5 cellular contexts compared by ENCODE assay signal in genomic region chr4:10388146-10388545, GRCh38.
A peak's percentile ranks its signal among the peaks of the same experiment; 100 is the strongest.
DNase-seq lines count a peak whose midpoint lies in the region; ATAC-seq, FAIRE-seq and TF ChIP-seq lines count a peak whose summit lies in the region.
"Not testable (repeated sequence)": the region's sequence is repeated elsewhere in the genome, so short reads cannot be mapped to it uniquely, and the experiment has no call there.

No MANE protein-coding gene starts in this region.

- not testable (repeated sequence) for H3K4me3 ChIP-seq in GM23338, K562

- H3F3A ChIP-seq in GM23338 (replicated peaks; ENCODE audit: low read depth): not testable (repeated sequence)

- H3K27me3 ChIP-seq in GM23338 (ENCODE audit: insufficient read depth); H9 (ENCODE audit: insufficient read depth, low read length); K562 (ENCODE audit: control insufficient read depth in 2 of 2, insufficient read depth in 2 of 2, low read length in 2 of 2): not testable (repeated sequence)

- not testable (repeated sequence) for H3K4ac ChIP-seq in H9 (ENCODE audit: low read depth, low read length)

- not testable (repeated sequence) for H2BK12ac ChIP-seq in H9 (ENCODE audit: insufficient read length, low read depth, low read length)

- H3K23me2 ChIP-seq in H9 (ENCODE audit: insufficient read length, low read depth, low read length, poor library complexity, severe bottlenecking): not testable (repeated sequence)

- H3K56ac ChIP-seq in H9 (ENCODE audit: insufficient read length, low read depth, low read length): not testable (repeated sequence)

- not testable (repeated sequence) for H3K4me3 Mint-ChIP-seq in GM23338, H9

- H3K27ac Mint-ChIP-seq in GM23338 (peak overlapping the region; percentile 49; the same call in 1 of the 2 replicates), H9 (peak overlapping the region in 2 of 3 experiments; percentile 76 to 80; a peak in 3 of 7 replicates)

- H2BK15ac ChIP-seq in H9 (ENCODE audit: low read depth, low read length): not testable (repeated sequence)

- not testable (repeated sequence) for H3K23ac ChIP-seq in H9 (ENCODE audit: insufficient read length, low read depth, low read length)

- not testable (repeated sequence) for H3K27me3 Mint-ChIP-seq in GM23338 (ENCODE audit: insufficient read depth, low read depth, poor library complexity); H9 (ENCODE audit: low read depth)

- not testable (repeated sequence) for H3K27ac ChIP-seq in GM23338 (ENCODE audit: low read depth); H9 (ENCODE audit: insufficient read length, low read depth, low read length); K562 (ENCODE audit: extremely low read depth, low read depth, low read length)

- H3K9me1 ChIP-seq in K562 (ENCODE audit: control insufficient read depth, insufficient read depth, low read length): not testable (repeated sequence)

- H3K9me2 ChIP-seq in GM23338 (ENCODE audit: insufficient read depth): not testable (repeated sequence)

- intact Hi-C loops in K562 (cut with micrococcal nuclease): not testable (repeated sequence)

- TF ChIP-seq RAD21 in K562 (CRISPR knock-in tag; conservative IDR thresholded peaks at IDR 0.05 in 1 of 2, IDR thresholded peaks at IDR 0.05 in 1 of 2): not testable (repeated sequence)

- not testable (repeated sequence) for H3T11ph ChIP-seq in H9 (ENCODE audit: low read length)

- H3K4me1 ChIP-seq in GM23338 (ENCODE audit: insufficient read depth) (peaks cover 14% of the 10 kb centered on the region), K562 (replicated peaks in 1 of 2; ENCODE audit: control insufficient read depth in 2 of 2, insufficient read depth in 2 of 2, low read length in 2 of 2) (peaks cover 4 to 17% of the 10 kb centered on the region in 2 experiments; a peak in 4 of 5 replicates)
- not testable (repeated sequence) for H3K4me1 ChIP-seq in H9 (ENCODE audit: insufficient read depth, low read length)

- not testable (repeated sequence) for H2AFZ ChIP-seq in GM23338; H9 (ENCODE audit: low read length); K562 (ENCODE audit: low read depth, low read length)

- peaks cover 18% of the 10 kb centered on the region for H3K4me1 Mint-ChIP-seq in GM23338
- H3K4me1 Mint-ChIP-seq in H9: peaks cover 24% of the 10 kb centered on the region in 2 experiments

- H4K91ac ChIP-seq in H9 (ENCODE audit: insufficient read length, low read depth, low read length): not testable (repeated sequence)

- not testable (repeated sequence) for TF ChIP-seq CTCF in GM23338 (conservative IDR thresholded peaks at IDR 0.05; ENCODE audit: low read depth in 2 of 2); H9 (conservative IDR thresholded peaks at IDR 0.05); K562 (IDR thresholded peaks at IDR 0.05 in 2 of 3, conservative IDR thresholded peaks at IDR 0.05 in 1 of 3; ENCODE audit: insufficient read depth in 2 of 3, low read depth in 1 of 3, low read length in 3 of 3)

- not testable (repeated sequence) for H3K9ac ChIP-seq in H9 (ENCODE audit: extremely low read depth, insufficient read length, low read length); K562 (ENCODE audit: insufficient read depth in 1 of 2, low read depth in 2 of 2, low read length in 2 of 2)

- not testable (repeated sequence) for H2BK120ac ChIP-seq in H9 (ENCODE audit: low read depth, low read length, poor library complexity, severe bottlenecking)

- not testable (repeated sequence) for H4K5ac ChIP-seq in H9 (ENCODE audit: insufficient read length, low read depth, low read length)

- TF ChIP-seq EP300 in K562 (IDR thresholded peaks at IDR 0.05; ENCODE audit: low read length): not testable (repeated sequence)

- not testable (repeated sequence) for H2BK5ac ChIP-seq in H9 (ENCODE audit: insufficient read length, low read length)

- H3K9me3 ChIP-seq in H9 (ENCODE audit: control insufficient read depth, low read depth, low read length); K562 (replicated peaks; ENCODE audit: control insufficient read depth, insufficient read depth, low read depth, low read length): not testable (repeated sequence)

- not testable (repeated sequence) for TF ChIP-seq POLR2A in K562 (conservative IDR thresholded peaks at IDR 0.05)

- ATAC-seq in GM23338, K562: not testable (repeated sequence)

- not testable (repeated sequence) for H3K36me3 ChIP-seq in GM23338 (ENCODE audit: insufficient read depth); K562 (ENCODE audit: control insufficient read depth, insufficient read depth, low read length)

- H3K9me3 Mint-ChIP-seq in GM23338: peaks cover 15% of the 10 kb centered on the region
- peaks cover 11 to 13% of the 10 kb centered on the region in 2 experiments; a peak in 4 of 5 replicates for H3K9me3 Mint-ChIP-seq in H9

- in situ Hi-C loops in K562 (cut with MboI): not testable (repeated sequence)

- peak overlapping the region; percentile 3; the same call in 1 of the 2 replicates for H3K4me2 ChIP-seq in GM23338
- not testable (repeated sequence) for H3K4me2 ChIP-seq in H9 (ENCODE audit: insufficient read depth, insufficient read length, low read length); K562 (ENCODE audit: insufficient read depth, low read length)

- FAIRE-seq in K562 (lab: Jason Lieb, UNC): not testable (repeated sequence)

- not testable (repeated sequence) for H4K8ac ChIP-seq in H9 (replicated peaks; ENCODE audit: insufficient read length, low read depth, low read length)

- CTCF ChIA-PET in K562 (lab: Yijun Ruan, JAX; ENCODE audit: low intra/inter-chr PET ratio): not testable (repeated sequence)

- H2AK5ac ChIP-seq in H9 (ENCODE audit: insufficient read length, low read length): not testable (repeated sequence)

- POLR2A ChIA-PET in K562 (lab: Yijun Ruan, JAX): interaction anchor here (0.7 to 1.2 kb wide), 4 partner anchors 15 to 1234 kb away, joined by 3 read pairs; no protein-coding TSS in a partner anchor

- not testable (repeated sequence) for H4K20me1 ChIP-seq in GM23338 (replicated peaks; ENCODE audit: insufficient read depth); H9 (ENCODE audit: control insufficient read depth, insufficient read depth, insufficient read length); K562 (replicated peaks; ENCODE audit: control insufficient read depth, insufficient read depth, low read length)

- H3K14ac ChIP-seq in H9 (ENCODE audit: insufficient read depth, low read length): not testable (repeated sequence)

- H3K36me3 Mint-ChIP-seq in GM23338 (ENCODE audit: low read depth): not testable (repeated sequence)
- peaks cover 0 to 26% (median 0%) of the 10 kb centered on the region in 3 experiments; a peak in 4 of 7 replicates for H3K36me3 Mint-ChIP-seq in H9 (ENCODE audit: insufficient read depth in 1 of 3, low read depth in 3 of 3)

- not testable (repeated sequence) for BruUV-seq in K562 (replicated peaks; lab: Mats Ljungman, UMichigan)

- H3K79me1 ChIP-seq in H9 (ENCODE audit: insufficient read depth, low read depth, low read length, poor library complexity, severe bottlenecking): not testable (repeated sequence)

- H2BK20ac ChIP-seq in H9 (ENCODE audit: low read depth, low read length, poor library complexity, severe bottlenecking): not testable (repeated sequence)

- not testable (repeated sequence) for H3K79me2 ChIP-seq in GM23338 (replicated peaks; ENCODE audit: insufficient read depth); H9 (ENCODE audit: insufficient read depth, low read length); K562 (ENCODE audit: control insufficient read depth, insufficient read depth, low read length)

- no CpG with 5 or more reads among the region's 3 CpGs for WGBS in H9 (ENCODE audit: extremely low coverage, insufficient read length, low lambda C conversion rate)
- 34% methylated on average over 3 of the region's 3 CpGs for WGBS in K562 (ENCODE audit: insufficient coverage, low coverage, missing lambda C conversion rate)

- H3K18ac ChIP-seq in H9 (ENCODE audit: insufficient read length, low read depth, low read length): not testable (repeated sequence)

- DNase-seq in AG20443 (ENCODE audit: low spot score): peak; percentile 0
- not testable (repeated sequence) for DNase-seq in GM23338 (ENCODE audit: low spot score); H9; K562 (ENCODE audit: extremely low read depth in 1 of 4, low spot score in 3 of 4)
- DNase-seq in NCI-H524 (lab: John Stamatoyannopoulos, UW): peak; percentile 4 to 9

TF ChIP-seq in K562, 482 proteins besides CTCF, POLR2A, EP300 and RAD21:
- TF ChIP-seq ZNF766 (CRISPR knock-in tag; conservative IDR thresholded peaks at IDR 0.05) (peak; percentile 94), ZNF316 (IDR thresholded peaks at IDR 0.05) (peak; percentile 23; the same call in 1 of the 2 replicates)
